Comparison of ENCODE assay signal across 28 cellular contexts in genomic region chr18:78798402-78799175, GRCh38.
"Had no signal": no experiment of that assay in that cellular context is flagged by ENCODE, and none has a peak within 500 bp of the region (broad histone marks: within the 10 kb centered on the region; RNA-seq: fewer than 3 reads in every experiment).

No MANE protein-coding gene starts in this region.

- H3K4me2 ChIP-seq: smooth muscle cell had no signal

- H2AFZ ChIP-seq: parathyroid adenoma had no signal

- DNase-seq: head of caudate nucleus; hippocampal formation; kidney glomerular epithelial cell; left cardiac atrium; left ventricle myocardium superior; lower lobe of right lung; mammary epithelial cell; mesenchymal stem cell; naive thymus-derived CD8-positive, alpha-beta T cell; occipital lobe; stimulated activated CD4-positive, alpha-beta T cell treated with anti-CD3 and anti-CD28 coated beads, Interleukin-12 subunit alpha, Interleukin-12 subunit beta, amount 100 ng/mL, for 4 hours; stimulated activated CD4-positive, alpha-beta T cell treated with anti-CD3 and anti-CD28 coated beads, Interleukin-15, amount 100 ng/mL, for 24 hours; stimulated activated CD4-positive, alpha-beta T cell treated with anti-CD3 and anti-CD28 coated beads, Interleukin-2, amount 100 ng/mL, for 24 hours; stimulated activated CD4-positive, alpha-beta T cell treated with anti-CD3 and anti-CD28 coated beads, Interleukin-4, amount 100 ng/mL, for 1 hour; stimulated activated naive B cell treated with anti-CD40 and anti-IgM and Interleukin-4, amounts not matched to agents 10 μg/mL and 1 μg/mL and 100 μg/mL, for 72 hours; stomach; testis; thyroid gland; transverse colon; upper lobe of left lung had no signal

- ATAC-seq: left cardiac atrium; left lobe of liver; left ventricle myocardium superior; lower lobe of right lung; naive thymus-derived CD8-positive, alpha-beta T cell; stimulated activated naive B cell treated with anti-CD40 and anti-IgM and Interleukin-4, amounts not matched to agents 10 μg/mL and 1 μg/mL and 100 μg/mL, for 72 hours had no signal

- H3K9ac ChIP-seq: parathyroid adenoma had no signal

- H3K9me3 Mint-ChIP-seq: nephron, neural crest cell had no signal

- H3K27ac ChIP-seq: lower lobe of right lung, neutrophil, parathyroid adenoma, right atrium auricular region, stomach, testis, thyroid gland, transverse colon, upper lobe of left lung had no signal

- H3K27me3 ChIP-seq: neutrophil, right atrium auricular region, testis, thyroid gland, transverse colon, upper lobe of left lung had no signal

- H3K9me3 ChIP-seq: lower lobe of right lung, neutrophil, right atrium auricular region, testis, thyroid gland, transverse colon, upper lobe of left lung had no signal

- H3K4me3 Mint-ChIP-seq: naive thymus-derived CD8-positive, alpha-beta T cell; nephron; neural crest cell; stimulated activated naive B cell treated with anti-CD40 and anti-IgM and Interleukin-4, amounts not matched to agents 10 μg/mL and 1 μg/mL and 100 μg/mL, for 72 hours had no signal

- H3K4me1 Mint-ChIP-seq: naive thymus-derived CD8-positive, alpha-beta T cell; nephron; neural crest cell; stimulated activated naive B cell treated with anti-CD40 and anti-IgM and Interleukin-4, amounts not matched to agents 10 μg/mL and 1 μg/mL and 100 μg/mL, for 72 hours had no signal

- H3K4me3 ChIP-seq: lower lobe of right lung, right atrium auricular region, smooth muscle cell, stomach, thyroid gland, transverse colon, upper lobe of left lung had no signal

- H3K4me1 ChIP-seq: lower lobe of right lung, parathyroid adenoma, right atrium auricular region, stomach, testis, thyroid gland, transverse colon, upper lobe of left lung had no signal

- H3K27ac Mint-ChIP-seq: nephron; progenitor cell of endocrine pancreas; stimulated activated naive B cell treated with anti-CD40 and anti-IgM and Interleukin-4, amounts not matched to agents 10 μg/mL and 1 μg/mL and 100 μg/mL, for 72 hours had no signal

- H3K27me3 Mint-ChIP-seq: stimulated activated naive B cell treated with anti-CD40 and anti-IgM and Interleukin-4, amounts not matched to agents 10 μg/mL and 1 μg/mL and 100 μg/mL, for 72 hours had no signal

- H3K36me3 ChIP-seq: lower lobe of right lung, neutrophil, right atrium auricular region, stomach, thyroid gland, transverse colon, upper lobe of left lung had no signal
